ENCODE assay signal across 22 cellular contexts in the genomic region with DNA sequence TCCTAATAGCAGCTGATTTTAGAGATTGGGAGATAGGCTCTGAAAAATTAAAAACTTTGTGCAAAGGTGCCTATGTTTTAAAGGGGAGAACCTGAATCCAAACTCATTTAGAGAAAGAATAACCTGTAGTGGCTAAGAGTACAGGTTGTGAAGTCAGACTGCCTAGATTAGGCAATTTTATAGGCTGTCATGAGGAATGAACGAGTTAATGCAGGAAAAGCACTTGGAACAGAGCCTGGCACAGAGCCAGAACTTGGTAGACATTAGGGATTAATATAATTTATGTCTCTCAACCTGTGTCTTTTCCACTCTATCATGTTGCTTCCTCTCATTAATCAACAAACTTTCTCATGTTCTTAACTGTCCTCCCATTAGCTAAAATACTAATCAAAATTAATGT.
DNase-seq lines count a peak whose midpoint lies in the region; ATAC-seq lines count a peak whose summit lies in the region.
"Had no signal": no experiment of that assay in that cellular context is flagged by ENCODE, and none has a peak within 500 bp of the region (broad histone marks: within the 10 kb centered on the region; RNA-seq: fewer than 3 reads in every experiment).

No MANE protein-coding gene starts in this region.

- H3K9me3 ChIP-seq in muscle layer of duodenum (ENCODE audit: control insufficient read depth in 1 of 2, low read length in 2 of 2), result no peaks in the 10 kb centered on the region
- H3K9me3 ChIP-seq: A549, pancreas, vagina had no signal

- no peak overlapping the region for H3K4me3 ChIP-seq in muscle layer of duodenum (ENCODE audit: low read depth in 1 of 2, low read length in 2 of 2)
- H3K4me3 ChIP-seq: A549, cardiac muscle cell, gastroesophageal sphincter, pancreas, vagina had no signal

- H3K4me1 ChIP-seq in muscle layer of duodenum (ENCODE audit: control insufficient read depth in 1 of 2, insufficient read depth in 2 of 2, low read length in 2 of 2), result no peaks in the 10 kb centered on the region
- H3K4me1 ChIP-seq: A549, gastroesophageal sphincter, pancreas, vagina had no signal

- peak overlapping the region; percentile 74 for H3K27ac ChIP-seq in muscle layer of duodenum (ENCODE audit: low read length)
- H3K27ac ChIP-seq: A549, cardiac muscle cell, gastroesophageal sphincter, pancreas, vagina had no signal

- no peak for ATAC-seq in HG02938 (IDR thresholded peaks at IDR 0.05; ENCODE audit: unreplicated experiment)
- ATAC-seq: A549; activated CD8-positive, alpha-beta memory T cell treated with anti-CD3 and anti-CD28 coated beads, Interleukin-2, amount 10 ng/mL, durations not matched to agents 7 days and 5 days; gastroesophageal sphincter; pancreas; stimulated activated memory B cell treated with anti-CD40 and anti-IgM and Interleukin-4, amounts not matched to agents 10 μg/mL and 1 μg/mL and 100 μg/mL, for 72 hours had no signal

- peak; percentile 60 for DNase-seq in NCI-H748 (lab: John Stamatoyannopoulos, UW; ENCODE audit: unreplicated experiment)
- no peak for DNase-seq in NCI-H748 treated with DMSO at 0.1 percent for 48 hours (lab: John Stamatoyannopoulos, UW)
- peak; percentile 61 for DNase-seq in NCI-H1105 (lab: John Stamatoyannopoulos, UW)
- DNase-seq in NCI-H82 treated with DMSO at 0.1 percent for 48 hours (lab: John Stamatoyannopoulos, UW; ENCODE audit: unreplicated experiment), result peak; percentile 84
- DNase-seq in hippocampal formation (lab: John Stamatoyannopoulos, UW), result no peak
- DNase-seq in activated CD4-positive, alpha-beta T cell treated with anti-CD3 and anti-CD28 coated beads for 48 hours, result no peak
- DNase-seq: activated CD4-positive, alpha-beta T cell treated with anti-CD3 and anti-CD28 coated beads, Interleukin-2, amount 10 ng/mL, durations not matched to agents 7 days and 5 days; activated CD8-positive, alpha-beta memory T cell treated with anti-CD3 and anti-CD28 coated beads, Interleukin-2, amount 10 ng/mL, durations not matched to agents 7 days and 5 days; activated naive CD4-positive, alpha-beta T cell treated with anti-CD3 and anti-CD28 coated beads, Interleukin-2, amount 10 ng/mL, durations not matched to agents 7 days and 5 days; amygdala; cortex of kidney; endodermal cell; NCI-H1694; pancreas; stimulated activated CD4-positive, alpha-beta T cell treated with anti-CD3 and anti-CD28 coated beads, Interleukin-4, amount 100 ng/mL, for 1 hour had no signal

- H3K27me3 ChIP-seq in muscle layer of duodenum (ENCODE audit: low read depth, low read length), result no peaks in the 10 kb centered on the region
- H3K27me3 ChIP-seq: cardiac muscle cell, pancreas, vagina had no signal

- no peaks in the 10 kb centered on the region for H3K36me3 ChIP-seq in muscle layer of duodenum (ENCODE audit: control insufficient read depth in 1 of 2, insufficient read depth in 2 of 2, low read length in 2 of 2)
- H3K36me3 ChIP-seq: cardiac muscle cell, gastroesophageal sphincter, pancreas, vagina had no signal

Comparison
In these comparisons a context has a peak if more than half of its experiments do, and no peak if none do; other contexts are left out.
1. DNase-seq: peak in NCI-H748 (single experiment), NCI-H1105 (single experiment) and NCI-H82 treated with DMSO at 0.1 percent for 48 hours (single experiment); none in NCI-H748 treated with DMSO at 0.1 percent for 48 hours (single experiment), hippocampal formation (0 of 2) and activated CD4-positive, alpha-beta T cell treated with anti-CD3 and anti-CD28 coated beads for 48 hours (single experiment).